ENCODE assay signal across 6 cellular contexts in genomic region chr5:256347-256746, GRCh38. TPM values are rescaled to one million over a fixed set of nuclear protein-coding genes. Genes with fewer than 3 reads are reported as not detected.
A peak's percentile ranks its signal among the peaks of the same experiment; 100 is the strongest.
DNase-seq lines count a peak whose midpoint lies in the region; ATAC-seq and TF ChIP-seq lines count a peak whose summit lies in the region.
"Not testable (repeated sequence)": the region's sequence is repeated elsewhere in the genome, so short reads cannot be mapped to it uniquely, and the experiment has no call there.

No MANE protein-coding gene starts in this region.

- in situ Hi-C loops in Panc1 (cut with HindIII; ENCODE audit: low pct_unique_long_range_greater_than_20kb, low sequenced_read_pairs): not testable (repeated sequence)

- ATAC-seq in Panc1: not testable (repeated sequence)
- ATAC-seq in Right ventricle myocardium inferior (peak; percentile 79), left lobe of liver (peak; percentile 95)

- TSS peak; percentile 56 for BruUV-seq in Panc1 (replicated peaks; lab: Mats Ljungman, UMichigan)

- not testable (repeated sequence) for H3K27ac ChIP-seq in Panc1 (ENCODE audit: low read length)
- H3K27ac ChIP-seq in left ventricle myocardium inferior (replicated peaks): peak overlapping the region; percentile 70

- H3K27me3 ChIP-seq in Panc1 (ENCODE audit: control insufficient read depth, insufficient read depth, low read length); left ventricle myocardium inferior (ENCODE audit: low read depth): not testable (repeated sequence)

- CTCF ChIA-PET in Panc1 (lab: Charles Lee); activated naive CD4-positive, alpha-beta T cell treated with anti-CD3 and anti-CD28 coated beads, Interleukin-2, amount 10 ng/mL, durations not matched to agents 7 days and 5 days (lab: Charles Lee): not testable (repeated sequence)

- H3K4me3 ChIP-seq in Panc1 (ENCODE audit: low read depth in 2 of 2, low read length in 2 of 2); left ventricle myocardium inferior: not testable (repeated sequence)

- H3K9me3 ChIP-seq in Panc1 (ENCODE audit: control insufficient read depth, insufficient read depth, low read depth, low read length); left ventricle myocardium inferior (replicated peaks): not testable (repeated sequence)

- intact Hi-C loops in Panc1 (cut with micrococcal nuclease; ENCODE audit: unreplicated experiment); Right ventricle myocardium inferior (cut with DNase I); left ventricle myocardium inferior (cut with micrococcal nuclease): not testable (repeated sequence)

- not testable (repeated sequence) for H3K9me3 Mint-ChIP-seq in activated naive CD4-positive, alpha-beta T cell treated with anti-CD3 and anti-CD28 coated beads, Interleukin-2, amount 10 ng/mL, durations not matched to agents 7 days and 5 days

- not testable (repeated sequence) for H3K36me3 ChIP-seq in Panc1 (ENCODE audit: control insufficient read depth, insufficient read depth, low read length)
- peaks cover 57% of the 10 kb centered on the region for H3K36me3 ChIP-seq in left ventricle myocardium inferior

- POLR2A ChIA-PET in Panc1 (lab: Charles Lee): not testable (repeated sequence)

- not testable (repeated sequence) for DNase-seq in Panc1 (ENCODE audit: low read depth, low spot score); activated naive CD4-positive, alpha-beta T cell treated with anti-CD3 and anti-CD28 coated beads, Interleukin-2, amount 10 ng/mL, durations not matched to agents 7 days and 5 days; Right ventricle myocardium inferior (ENCODE audit: missing footprints)
- DNase-seq in left ventricle myocardium inferior: peak; percentile 57
- DNase-seq in left lobe of liver (ENCODE audit: low spot score): peak; percentile 86
- DNase-seq in mucosa of gallbladder (ENCODE audit: low spot score): peak; percentile 58

- not testable (repeated sequence) for H3K4me1 ChIP-seq in Panc1 (ENCODE audit: control insufficient read depth, insufficient read depth, low read length)
- peaks cover 12% of the 10 kb centered on the region for H3K4me1 ChIP-seq in left ventricle myocardium inferior

- H3K36me3 Mint-ChIP-seq in activated naive CD4-positive, alpha-beta T cell treated with anti-CD3 and anti-CD28 coated beads, Interleukin-2, amount 10 ng/mL, durations not matched to agents 7 days and 5 days: peaks cover 44% of the 10 kb centered on the region

- H3K27ac Mint-ChIP-seq in activated naive CD4-positive, alpha-beta T cell treated with anti-CD3 and anti-CD28 coated beads, Interleukin-2, amount 10 ng/mL, durations not matched to agents 7 days and 5 days: peak overlapping the region; percentile 33

- not testable (repeated sequence) for H3K4me1 Mint-ChIP-seq in activated naive CD4-positive, alpha-beta T cell treated with anti-CD3 and anti-CD28 coated beads, Interleukin-2, amount 10 ng/mL, durations not matched to agents 7 days and 5 days

- H3K4me3 Mint-ChIP-seq in activated naive CD4-positive, alpha-beta T cell treated with anti-CD3 and anti-CD28 coated beads, Interleukin-2, amount 10 ng/mL, durations not matched to agents 7 days and 5 days: not testable (repeated sequence)

- H3K27me3 Mint-ChIP-seq in activated naive CD4-positive, alpha-beta T cell treated with anti-CD3 and anti-CD28 coated beads, Interleukin-2, amount 10 ng/mL, durations not matched to agents 7 days and 5 days: not testable (repeated sequence)

- not testable (repeated sequence) for TF ChIP-seq CTCF in Panc1 (IDR thresholded peaks at IDR 0.05); left ventricle myocardium inferior (IDR thresholded peaks at IDR 0.05; ENCODE audit: borderline replicate concordance)

RNA-seq across cellular contexts. Expression of gene PDCD6, which starts 15.1 kb away (rescaled TPM):
- 148 TPM for total RNA-seq in Panc1 (2021; ENCODE audit: unreplicated experiment)
- 249 TPM for polyA plus RNA-seq in Panc1 (2012; ENCODE audit: insufficient read length)
- total RNA-seq in Right ventricle myocardium inferior: 34.4 TPM
- total RNA-seq in left ventricle myocardium inferior: 34.2 TPM
- total RNA-seq in left lobe of liver: 37.1 TPM
- total RNA-seq in mucosa of gallbladder: 97.1 TPM

RNA-seq across cellular contexts. Expression of gene SDHA, which starts 38.2 kb away (rescaled TPM):
- total RNA-seq in Panc1 (2021; ENCODE audit: unreplicated experiment) (171 TPM), Right ventricle myocardium inferior (811 TPM), left ventricle myocardium inferior (757 TPM), left lobe of liver (232 TPM), mucosa of gallbladder (140 TPM)
- polyA plus RNA-seq in Panc1 (2012; ENCODE audit: insufficient read length): 185 TPM

RNA-seq across cellular contexts. Expression of gene CCDC127, which starts 38.4 kb away (rescaled TPM):
- total RNA-seq in Panc1 (2021; ENCODE audit: unreplicated experiment) (8.1 TPM), Right ventricle myocardium inferior (9.4 TPM), left ventricle myocardium inferior (7.9 TPM), left lobe of liver (3.1 TPM), mucosa of gallbladder (7.0 TPM)
- 5.5 TPM for polyA plus RNA-seq in Panc1 (2012; ENCODE audit: insufficient read length)
